ENCODE assay signal across 11 cellular contexts in the genomic region with DNA sequence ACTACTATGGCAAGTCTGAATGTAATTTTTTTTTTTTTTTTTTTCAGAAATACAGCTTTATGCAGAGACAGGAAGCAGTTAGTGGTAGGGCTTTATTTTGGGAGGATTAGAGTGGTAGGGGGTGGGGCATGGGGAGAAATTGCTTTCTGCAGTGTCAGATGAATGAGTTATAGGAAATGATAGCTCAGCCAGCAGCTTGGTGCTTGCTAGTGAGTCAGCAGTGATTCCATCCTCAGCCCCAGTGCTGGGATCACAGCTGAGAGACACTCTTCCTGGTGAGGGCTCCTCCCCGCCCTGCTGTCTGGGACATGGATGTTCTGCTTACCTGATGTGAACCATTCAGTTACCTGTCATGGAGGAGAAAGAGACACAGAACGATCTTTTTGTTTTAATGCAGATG. TPM values are rescaled to one million over a fixed set of nuclear protein-coding genes. Genes with fewer than 3 reads are reported as not detected.
A peak's percentile ranks its signal among the peaks of the same experiment; 100 is the strongest.
DNase-seq lines count a peak whose midpoint lies in the region; ATAC-seq and TF ChIP-seq lines count a peak whose summit lies in the region.
"Had no signal": no experiment of that assay in that cellular context is flagged by ENCODE, and none has a peak within 500 bp of the region (broad histone marks: within the 10 kb centered on the region; RNA-seq: fewer than 3 reads in every experiment).

No MANE protein-coding gene starts in this region.

- POLR2A ChIA-PET in BJ (lab: Charles Lee), result no interaction called here

- H3K4me3 ChIP-seq in BJ (ENCODE audit: low read depth, low read length) (no peak overlapping the region), epithelial cell of esophagus (ENCODE audit: low read length) (no peak overlapping the region), mucosa of descending colon (no peak overlapping the region)
- H3K4me3 ChIP-seq: K562 had no signal

- peak; percentile 94 for ATAC-seq in mucosa of descending colon
- no peak for ATAC-seq in HG02571 (IDR thresholded peaks at IDR 0.05; ENCODE audit: unreplicated experiment)
- no peak for ATAC-seq in SK-N-SH treated with all-trans-retinoic acid at 6 μM for 48 hours
- ATAC-seq: activated CD8-positive, alpha-beta T cell treated with anti-CD3 and anti-CD28 coated beads for 36 hours; K562 had no signal

- H3K9me3 ChIP-seq in mucosa of descending colon, result peaks cover 17% of the 10 kb centered on the region

- CTCF ChIA-PET in BJ (lab: Yijun Ruan, JAX), result interaction anchor here (1.7 kb wide), 1 partner anchor 39 kb away, joined by 5 read pairs; a partner anchor contains a TSS

- TF ChIP-seq CTCF in BJ (IDR thresholded peaks at IDR 0.05; ENCODE audit: insufficient read depth, low read depth, low read length) (no peak), epithelial cell of esophagus (IDR thresholded peaks at IDR 0.05; ENCODE audit: insufficient read depth, low read depth, low read length, missing control alignments) (no peak), mucosa of descending colon (IDR thresholded peaks at IDR 0.05) (no peak)

- H3K36me3 ChIP-seq in BJ (ENCODE audit: control insufficient read depth, insufficient read depth, low read length) (no peaks in the 10 kb centered on the region), mucosa of descending colon (ENCODE audit: low read depth) (no peaks in the 10 kb centered on the region)

- DNase-seq in BJ (ENCODE audit: low read depth) (peak; percentile 26), NCI-H226 (peak; percentile 89), epithelial cell of esophagus (ENCODE audit: low read depth) (peak; percentile 94), mucosa of descending colon (peak in 1 of 3 donors; percentile 19), SIG-M5 treated with dmso at 0.1 percent for 504 hours (lab: John Stamatoyannopoulos, UW; ENCODE audit: unreplicated experiment) (no peak), NCI-H2171 treated with DMSO at 0.1 percent for 48 hours (lab: John Stamatoyannopoulos, UW) (no peak)
- DNase-seq: activated CD8-positive, alpha-beta T cell treated with anti-CD3 and anti-CD28 coated beads for 36 hours; Caco-2 had no signal

- no peaks in the 10 kb centered on the region for H3K27me3 ChIP-seq in BJ (ENCODE audit: control insufficient read depth, insufficient read depth, low read length)

- intact Hi-C loops in mucosa of descending colon (cut with DNase I, micrococcal nuclease), result no loop called here

- H3K4me1 ChIP-seq in mucosa of descending colon (ENCODE audit: low read depth), result no peaks in the 10 kb centered on the region
- H3K4me1 ChIP-seq: Caco-2 had no signal

TF ChIP-seq in SK-N-SH treated with all-trans-retinoic acid at 6 μM for 48 hours, 23 proteins besides CTCF, POLR2A, EP300 and RAD21:
- TF ChIP-seq, protein P1, sequence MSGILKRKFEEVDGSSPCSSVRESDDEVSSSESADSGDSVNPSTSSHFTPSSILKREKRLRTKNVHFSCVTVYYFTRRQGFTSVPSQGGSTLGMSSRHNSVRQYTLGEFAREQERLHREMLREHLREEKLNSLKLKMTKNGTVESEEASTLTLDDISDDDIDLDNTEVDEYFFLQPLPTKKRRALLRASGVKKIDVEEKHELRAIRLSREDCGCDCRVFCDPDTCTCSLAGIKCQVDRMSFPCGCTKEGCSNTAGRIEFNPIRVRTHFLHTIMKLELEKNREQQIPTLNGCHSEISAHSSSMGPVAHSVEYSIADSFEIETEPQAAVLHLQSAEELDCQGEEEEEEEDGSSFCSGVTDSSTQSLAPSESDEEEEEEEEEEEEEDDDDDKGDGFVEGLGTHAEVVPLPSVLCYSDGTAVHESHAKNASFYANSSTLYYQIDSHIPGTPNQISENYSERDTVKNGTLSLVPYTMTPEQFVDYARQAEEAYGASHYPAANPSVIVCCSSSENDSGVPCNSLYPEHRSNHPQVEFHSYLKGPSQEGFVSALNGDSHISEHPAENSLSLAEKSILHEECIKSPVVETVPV (CRISPR knock-in tag; IDR thresholded peaks at IDR 0.05), result no peak
- no peak for TF ChIP-seq TCF4 (CRISPR knock-in tag; IDR thresholded peaks at IDR 0.05; ENCODE audit: borderline replicate concordance)
- no peak for TF ChIP-seq PPARA (CRISPR knock-in tag; IDR thresholded peaks at IDR 0.05; ENCODE audit: borderline replicate concordance)
- no peak for TF ChIP-seq SNAI2 (CRISPR knock-in tag; IDR thresholded peaks at IDR 0.05)
- TF ChIP-seq ARNTL (CRISPR knock-in tag; IDR thresholded peaks at IDR 0.05; ENCODE audit: borderline replicate concordance, low read depth), result no peak
- no peak for TF ChIP-seq RARB (CRISPR knock-in tag; IDR thresholded peaks at IDR 0.05)
- no peak for TF ChIP-seq ESRRG (CRISPR knock-in tag; IDR thresholded peaks at IDR 0.05)
- TF ChIP-seq ZNF8 (CRISPR knock-in tag; IDR thresholded peaks at IDR 0.05), result no peak
- no peak for TF ChIP-seq ZC3H10 (CRISPR knock-in tag; IDR thresholded peaks at IDR 0.05)
- TF ChIP-seq, protein P2, sequence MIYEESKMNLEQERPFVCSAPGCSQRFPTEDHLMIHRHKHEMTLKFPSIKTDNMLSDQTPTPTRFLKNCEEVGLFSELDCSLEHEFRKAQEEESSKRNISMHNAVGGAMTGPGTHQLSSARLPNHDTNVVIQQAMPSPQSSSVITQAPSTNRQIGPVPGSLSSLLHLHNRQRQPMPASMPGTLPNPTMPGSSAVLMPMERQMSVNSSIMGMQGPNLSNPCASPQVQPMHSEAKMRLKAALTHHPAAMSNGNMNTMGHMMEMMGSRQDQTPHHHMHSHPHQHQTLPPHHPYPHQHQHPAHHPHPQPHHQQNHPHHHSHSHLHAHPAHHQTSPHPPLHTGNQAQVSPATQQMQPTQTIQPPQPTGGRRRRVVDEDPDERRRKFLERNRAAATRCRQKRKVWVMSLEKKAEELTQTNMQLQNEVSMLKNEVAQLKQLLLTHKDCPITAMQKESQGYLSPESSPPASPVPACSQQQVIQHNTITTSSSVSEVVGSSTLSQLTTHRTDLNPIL (CRISPR knock-in tag; IDR thresholded peaks at IDR 0.05; ENCODE audit: low read depth), result no peak
- no peak for TF ChIP-seq OSR1 (CRISPR knock-in tag; IDR thresholded peaks at IDR 0.05)
- no peak for TF ChIP-seq CSDC2 (CRISPR knock-in tag; IDR thresholded peaks at IDR 0.05)
- no peak for TF ChIP-seq ZNF565 (CRISPR knock-in tag; conservative IDR thresholded peaks at IDR 0.05; ENCODE audit: low read depth)
- no peak for TF ChIP-seq BACH2 (CRISPR knock-in tag; IDR thresholded peaks at IDR 0.05; ENCODE audit: borderline replicate concordance)
- TF ChIP-seq TOX (CRISPR knock-in tag; IDR thresholded peaks at IDR 0.05; ENCODE audit: borderline replicate concordance), result no peak
- TF ChIP-seq, protein P3, sequence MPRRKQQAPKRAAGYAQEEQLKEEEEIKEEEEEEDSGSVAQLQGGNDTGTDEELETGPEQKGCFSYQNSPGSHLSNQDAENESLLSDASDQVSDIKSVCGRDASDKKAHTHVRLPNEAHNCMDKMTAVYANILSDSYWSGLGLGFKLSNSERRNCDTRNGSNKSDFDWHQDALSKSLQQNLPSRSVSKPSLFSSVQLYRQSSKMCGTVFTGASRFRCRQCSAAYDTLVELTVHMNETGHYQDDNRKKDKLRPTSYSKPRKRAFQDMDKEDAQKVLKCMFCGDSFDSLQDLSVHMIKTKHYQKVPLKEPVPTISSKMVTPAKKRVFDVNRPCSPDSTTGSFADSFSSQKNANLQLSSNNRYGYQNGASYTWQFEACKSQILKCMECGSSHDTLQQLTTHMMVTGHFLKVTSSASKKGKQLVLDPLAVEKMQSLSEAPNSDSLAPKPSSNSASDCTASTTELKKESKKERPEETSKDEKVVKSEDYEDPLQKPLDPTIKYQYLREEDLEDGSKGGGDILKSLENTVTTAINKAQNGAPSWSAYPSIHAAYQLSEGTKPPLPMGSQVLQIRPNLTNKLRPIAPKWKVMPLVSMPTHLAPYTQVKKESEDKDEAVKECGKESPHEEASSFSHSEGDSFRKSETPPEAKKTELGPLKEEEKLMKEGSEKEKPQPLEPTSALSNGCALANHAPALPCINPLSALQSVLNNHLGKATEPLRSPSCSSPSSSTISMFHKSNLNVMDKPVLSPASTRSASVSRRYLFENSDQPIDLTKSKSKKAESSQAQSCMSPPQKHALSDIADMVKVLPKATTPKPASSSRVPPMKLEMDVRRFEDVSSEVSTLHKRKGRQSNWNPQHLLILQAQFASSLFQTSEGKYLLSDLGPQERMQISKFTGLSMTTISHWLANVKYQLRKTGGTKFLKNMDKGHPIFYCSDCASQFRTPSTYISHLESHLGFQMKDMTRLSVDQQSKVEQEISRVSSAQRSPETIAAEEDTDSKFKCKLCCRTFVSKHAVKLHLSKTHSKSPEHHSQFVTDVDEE (CRISPR knock-in tag; IDR thresholded peaks at IDR 0.05), result no peak

RNA-seq across cellular contexts. Expression of a gene that starts 39.6 kb away (rescaled TPM):
- polyA plus RNA-seq in BJ (2011; rRNA removed), result 1.1 and 2.1 TPM in 2 replicates
- polyA minus RNA-seq in BJ (2011; rRNA and poly(A)+ RNA removed), result 0.98 and 1.5 TPM in 2 replicates
- total RNA-seq in mucosa of descending colon, result 10 to 100 TPM; 43.3 to 77.2 (median 48.3) TPM
- total RNA-seq: activated CD8-positive, alpha-beta T cell treated with anti-CD3 and anti-CD28 coated beads for 36 hours; K562 had no signal
- polyA plus RNA-seq: K562 had no signal

Comparison
In these comparisons a context has a peak if more than half of its experiments do, and no peak if none do; other contexts are left out.
1. DNase-seq: peak in BJ (single experiment), NCI-H226 (single experiment) and epithelial cell of esophagus (single experiment); none in SIG-M5 treated with dmso at 0.1 percent for 504 hours (single experiment) and NCI-H2171 treated with DMSO at 0.1 percent for 48 hours (single experiment).